In the genomic region with DNA sequence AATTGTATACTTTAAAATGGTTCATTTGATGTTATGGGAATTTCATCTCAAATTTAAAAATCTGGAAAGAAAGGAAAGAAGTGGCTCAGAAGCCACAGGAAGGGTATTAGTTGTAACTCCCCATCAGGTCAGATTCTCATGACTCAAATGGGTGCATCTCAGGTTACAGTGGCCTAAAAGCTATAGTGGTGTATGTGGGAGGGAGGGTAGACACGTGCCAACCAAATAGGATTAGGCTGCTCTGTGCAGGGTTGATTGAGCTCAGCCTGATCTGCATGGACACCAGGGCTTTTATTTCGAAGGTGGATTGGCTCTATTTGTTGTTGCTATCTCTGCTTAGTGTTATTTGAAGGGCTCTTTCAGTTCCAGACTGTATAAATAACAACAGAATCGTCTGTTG, we compare ENCODE assay signal across 1 cellular context.
TF ChIP-seq lines count a peak whose summit lies in the region.

No MANE protein-coding gene starts in this region.

TF ChIP-seq in HEK293, 187 proteins besides CTCF, POLR2A, EP300 and RAD21 (continued from another document and continues in another):
- TF ChIP-seq, protein P1, sequence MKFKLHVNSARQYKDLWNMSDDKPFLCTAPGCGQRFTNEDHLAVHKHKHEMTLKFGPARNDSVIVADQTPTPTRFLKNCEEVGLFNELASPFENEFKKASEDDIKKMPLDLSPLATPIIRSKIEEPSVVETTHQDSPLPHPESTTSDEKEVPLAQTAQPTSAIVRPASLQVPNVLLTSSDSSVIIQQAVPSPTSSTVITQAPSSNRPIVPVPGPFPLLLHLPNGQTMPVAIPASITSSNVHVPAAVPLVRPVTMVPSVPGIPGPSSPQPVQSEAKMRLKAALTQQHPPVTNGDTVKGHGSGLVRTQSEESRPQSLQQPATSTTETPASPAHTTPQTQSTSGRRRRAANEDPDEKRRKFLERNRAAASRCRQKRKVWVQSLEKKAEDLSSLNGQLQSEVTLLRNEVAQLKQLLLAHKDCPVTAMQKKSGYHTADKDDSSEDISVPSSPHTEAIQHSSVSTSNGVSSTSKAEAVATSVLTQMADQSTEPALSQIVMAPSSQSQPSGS (tag by site-specific recombination; IDR thresholded peaks at IDR 0.05; ENCODE audit: low read depth), result no peak
- no peak for TF ChIP-seq ZNF175 (tag by site-specific recombination; IDR thresholded peaks at IDR 0.05)
- TF ChIP-seq, protein P2, sequence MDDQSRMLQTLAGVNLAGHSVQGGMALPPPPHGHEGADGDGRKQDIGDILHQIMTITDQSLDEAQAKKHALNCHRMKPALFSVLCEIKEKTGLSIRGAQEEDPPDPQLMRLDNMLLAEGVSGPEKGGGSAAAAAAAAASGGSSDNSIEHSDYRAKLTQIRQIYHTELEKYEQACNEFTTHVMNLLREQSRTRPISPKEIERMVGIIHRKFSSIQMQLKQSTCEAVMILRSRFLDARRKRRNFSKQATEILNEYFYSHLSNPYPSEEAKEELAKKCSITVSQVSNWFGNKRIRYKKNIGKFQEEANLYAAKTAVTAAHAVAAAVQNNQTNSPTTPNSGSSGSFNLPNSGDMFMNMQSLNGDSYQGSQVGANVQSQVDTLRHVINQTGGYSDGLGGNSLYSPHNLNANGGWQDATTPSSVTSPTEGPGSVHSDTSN (CRISPR knock-in tag; IDR thresholded peaks at IDR 0.05), result no peak
- TF ChIP-seq ZNF211 (tag by site-specific recombination; IDR thresholded peaks at IDR 0.05; ENCODE audit: low read depth), result no peak
- no peak for TF ChIP-seq ZNF791 (tag by site-specific recombination; IDR thresholded peaks at IDR 0.05)
- no peak for TF ChIP-seq SP2 (tag by site-specific recombination; IDR thresholded peaks at IDR 0.05)
- TF ChIP-seq ZNF624 (tag by site-specific recombination; IDR thresholded peaks at IDR 0.05), result no peak
- peak; percentile 59 for TF ChIP-seq SP7 (tag by site-specific recombination; IDR thresholded peaks at IDR 0.05)
- no peak for TF ChIP-seq ZNF311 (tag by site-specific recombination; IDR thresholded peaks at IDR 0.05; ENCODE audit: borderline replicate concordance)
- TF ChIP-seq, protein P3, sequence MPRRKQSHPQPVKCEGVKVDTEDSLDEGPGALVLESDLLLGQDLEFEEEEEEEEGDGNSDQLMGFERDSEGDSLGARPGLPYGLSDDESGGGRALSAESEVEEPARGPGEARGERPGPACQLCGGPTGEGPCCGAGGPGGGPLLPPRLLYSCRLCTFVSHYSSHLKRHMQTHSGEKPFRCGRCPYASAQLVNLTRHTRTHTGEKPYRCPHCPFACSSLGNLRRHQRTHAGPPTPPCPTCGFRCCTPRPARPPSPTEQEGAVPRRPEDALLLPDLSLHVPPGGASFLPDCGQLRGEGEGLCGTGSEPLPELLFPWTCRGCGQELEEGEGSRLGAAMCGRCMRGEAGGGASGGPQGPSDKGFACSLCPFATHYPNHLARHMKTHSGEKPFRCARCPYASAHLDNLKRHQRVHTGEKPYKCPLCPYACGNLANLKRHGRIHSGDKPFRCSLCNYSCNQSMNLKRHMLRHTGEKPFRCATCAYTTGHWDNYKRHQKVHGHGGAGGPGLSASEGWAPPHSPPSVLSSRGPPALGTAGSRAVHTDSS (tag by site-specific recombination; IDR thresholded peaks at IDR 0.05), result no peak
- TF ChIP-seq ZNF843 (tag by site-specific recombination; IDR thresholded peaks at IDR 0.05), result peak; percentile 29; the same call in 1 of the 2 replicates
- no peak for TF ChIP-seq ZNF138 (tag by site-specific recombination; IDR thresholded peaks at IDR 0.05; ENCODE audit: borderline replicate concordance)
- no peak for TF ChIP-seq ZNF510 (tag by site-specific recombination; IDR thresholded peaks at IDR 0.05; ENCODE audit: insufficient replicate concordance)
- TF ChIP-seq, protein P4, sequence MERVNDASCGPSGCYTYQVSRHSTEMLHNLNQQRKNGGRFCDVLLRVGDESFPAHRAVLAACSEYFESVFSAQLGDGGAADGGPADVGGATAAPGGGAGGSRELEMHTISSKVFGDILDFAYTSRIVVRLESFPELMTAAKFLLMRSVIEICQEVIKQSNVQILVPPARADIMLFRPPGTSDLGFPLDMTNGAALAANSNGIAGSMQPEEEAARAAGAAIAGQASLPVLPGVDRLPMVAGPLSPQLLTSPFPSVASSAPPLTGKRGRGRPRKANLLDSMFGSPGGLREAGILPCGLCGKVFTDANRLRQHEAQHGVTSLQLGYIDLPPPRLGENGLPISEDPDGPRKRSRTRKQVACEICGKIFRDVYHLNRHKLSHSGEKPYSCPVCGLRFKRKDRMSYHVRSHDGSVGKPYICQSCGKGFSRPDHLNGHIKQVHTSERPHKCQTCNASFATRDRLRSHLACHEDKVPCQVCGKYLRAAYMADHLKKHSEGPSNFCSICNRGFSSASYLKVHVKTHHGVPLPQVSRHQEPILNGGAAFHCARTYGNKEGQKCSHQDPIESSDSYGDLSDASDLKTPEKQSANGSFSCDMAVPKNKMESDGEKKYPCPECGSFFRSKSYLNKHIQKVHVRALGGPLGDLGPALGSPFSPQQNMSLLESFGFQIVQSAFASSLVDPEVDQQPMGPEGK (tag by site-specific recombination; IDR thresholded peaks at IDR 0.05), result peak; percentile 49; the same call in 1 of the 2 replicates
- 0 out of 2 replicates have a peak, but pooled peaks have one; percentile 32 for TF ChIP-seq ZNF629 (tag by site-specific recombination; IDR thresholded peaks at IDR 0.05)
- TF ChIP-seq ZFP41 (tag by site-specific recombination; IDR thresholded peaks at IDR 0.05; ENCODE audit: borderline replicate concordance), result no peak
- no peak for TF ChIP-seq KLF1 (tag by site-specific recombination; IDR thresholded peaks at IDR 0.05)
- no peak for TF ChIP-seq ZNF112 (tag by site-specific recombination; IDR thresholded peaks at IDR 0.05)
- TF ChIP-seq, protein P5, sequence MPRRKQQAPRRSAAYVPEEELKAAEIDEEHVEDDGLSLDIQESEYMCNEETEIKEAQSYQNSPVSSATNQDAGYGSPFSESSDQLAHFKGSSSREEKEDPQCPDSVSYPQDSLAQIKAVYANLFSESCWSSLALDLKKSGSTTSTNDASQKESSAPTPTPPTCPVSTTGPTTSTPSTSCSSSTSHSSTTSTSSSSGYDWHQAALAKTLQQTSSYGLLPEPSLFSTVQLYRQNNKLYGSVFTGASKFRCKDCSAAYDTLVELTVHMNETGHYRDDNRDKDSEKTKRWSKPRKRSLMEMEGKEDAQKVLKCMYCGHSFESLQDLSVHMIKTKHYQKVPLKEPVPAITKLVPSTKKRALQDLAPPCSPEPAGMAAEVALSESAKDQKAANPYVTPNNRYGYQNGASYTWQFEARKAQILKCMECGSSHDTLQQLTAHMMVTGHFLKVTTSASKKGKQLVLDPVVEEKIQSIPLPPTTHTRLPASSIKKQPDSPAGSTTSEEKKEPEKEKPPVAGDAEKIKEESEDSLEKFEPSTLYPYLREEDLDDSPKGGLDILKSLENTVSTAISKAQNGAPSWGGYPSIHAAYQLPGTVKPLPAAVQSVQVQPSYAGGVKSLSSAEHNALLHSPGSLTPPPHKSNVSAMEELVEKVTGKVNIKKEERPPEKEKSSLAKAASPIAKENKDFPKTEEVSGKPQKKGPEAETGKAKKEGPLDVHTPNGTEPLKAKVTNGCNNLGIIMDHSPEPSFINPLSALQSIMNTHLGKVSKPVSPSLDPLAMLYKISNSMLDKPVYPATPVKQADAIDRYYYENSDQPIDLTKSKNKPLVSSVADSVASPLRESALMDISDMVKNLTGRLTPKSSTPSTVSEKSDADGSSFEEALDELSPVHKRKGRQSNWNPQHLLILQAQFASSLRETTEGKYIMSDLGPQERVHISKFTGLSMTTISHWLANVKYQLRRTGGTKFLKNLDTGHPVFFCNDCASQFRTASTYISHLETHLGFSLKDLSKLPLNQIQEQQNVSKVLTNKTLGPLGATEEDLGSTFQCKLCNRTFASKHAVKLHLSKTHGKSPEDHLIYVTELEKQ (tag by site-specific recombination; IDR thresholded peaks at IDR 0.05; ENCODE audit: borderline replicate concordance), result peak; percentile 33; the same call in 1 of the 2 replicates
- TF ChIP-seq SP3 (tag by site-specific recombination; IDR thresholded peaks at IDR 0.05), result no peak; the same call in 1 of the 2 replicates
- TF ChIP-seq ZNF785 (tag by site-specific recombination; IDR thresholded peaks at IDR 0.05), result no peak
- TF ChIP-seq ZNF335 (tag by site-specific recombination; conservative IDR thresholded peaks at IDR 0.05), result no peak
- TF ChIP-seq ZNF202 (tag by site-specific recombination; IDR thresholded peaks at IDR 0.05; ENCODE audit: borderline replicate concordance), result no peak
- TF ChIP-seq, protein P6, sequence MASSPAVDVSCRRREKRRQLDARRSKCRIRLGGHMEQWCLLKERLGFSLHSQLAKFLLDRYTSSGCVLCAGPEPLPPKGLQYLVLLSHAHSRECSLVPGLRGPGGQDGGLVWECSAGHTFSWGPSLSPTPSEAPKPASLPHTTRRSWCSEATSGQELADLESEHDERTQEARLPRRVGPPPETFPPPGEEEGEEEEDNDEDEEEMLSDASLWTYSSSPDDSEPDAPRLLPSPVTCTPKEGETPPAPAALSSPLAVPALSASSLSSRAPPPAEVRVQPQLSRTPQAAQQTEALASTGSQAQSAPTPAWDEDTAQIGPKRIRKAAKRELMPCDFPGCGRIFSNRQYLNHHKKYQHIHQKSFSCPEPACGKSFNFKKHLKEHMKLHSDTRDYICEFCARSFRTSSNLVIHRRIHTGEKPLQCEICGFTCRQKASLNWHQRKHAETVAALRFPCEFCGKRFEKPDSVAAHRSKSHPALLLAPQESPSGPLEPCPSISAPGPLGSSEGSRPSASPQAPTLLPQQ (tag by site-specific recombination; IDR thresholded peaks at IDR 0.05), result no peak
- no peak; the same call in 1 of the 2 replicates for TF ChIP-seq MZF1 (tag by site-specific recombination; IDR thresholded peaks at IDR 0.05; ENCODE audit: borderline replicate concordance)
- TF ChIP-seq FEZF1 (tag by site-specific recombination; IDR thresholded peaks at IDR 0.05), result peak; percentile 70
- TF ChIP-seq, protein P7, sequence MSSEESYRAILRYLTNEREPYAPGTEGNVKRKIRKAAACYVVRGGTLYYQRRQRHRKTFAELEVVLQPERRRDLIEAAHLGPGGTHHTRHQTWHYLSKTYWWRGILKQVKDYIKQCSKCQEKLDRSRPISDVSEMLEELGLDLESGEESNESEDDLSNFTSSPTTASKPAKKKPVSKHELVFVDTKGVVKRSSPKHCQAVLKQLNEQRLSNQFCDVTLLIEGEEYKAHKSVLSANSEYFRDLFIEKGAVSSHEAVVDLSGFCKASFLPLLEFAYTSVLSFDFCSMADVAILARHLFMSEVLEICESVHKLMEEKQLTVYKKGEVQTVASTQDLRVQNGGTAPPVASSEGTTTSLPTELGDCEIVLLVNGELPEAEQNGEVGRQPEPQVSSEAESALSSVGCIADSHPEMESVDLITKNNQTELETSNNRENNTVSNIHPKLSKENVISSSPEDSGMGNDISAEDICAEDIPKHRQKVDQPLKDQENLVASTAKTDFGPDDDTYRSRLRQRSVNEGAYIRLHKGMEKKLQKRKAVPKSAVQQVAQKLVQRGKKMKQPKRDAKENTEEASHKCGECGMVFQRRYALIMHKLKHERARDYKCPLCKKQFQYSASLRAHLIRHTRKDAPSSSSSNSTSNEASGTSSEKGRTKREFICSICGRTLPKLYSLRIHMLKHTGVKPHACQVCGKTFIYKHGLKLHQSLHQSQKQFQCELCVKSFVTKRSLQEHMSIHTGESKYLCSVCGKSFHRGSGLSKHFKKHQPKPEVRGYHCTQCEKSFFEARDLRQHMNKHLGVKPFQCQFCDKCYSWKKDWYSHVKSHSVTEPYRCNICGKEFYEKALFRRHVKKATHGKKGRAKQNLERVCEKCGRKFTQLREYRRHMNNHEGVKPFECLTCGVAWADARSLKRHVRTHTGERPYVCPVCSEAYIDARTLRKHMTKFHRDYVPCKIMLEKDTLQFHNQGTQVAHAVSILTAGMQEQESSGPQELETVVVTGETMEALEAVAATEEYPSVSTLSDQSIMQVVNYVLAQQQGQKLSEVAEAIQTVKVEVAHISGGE (tag by site-specific recombination; conservative IDR thresholded peaks at IDR 0.05; ENCODE audit: low read depth), result no peak
- no peak for TF ChIP-seq ZNF560 (tag by site-specific recombination; IDR thresholded peaks at IDR 0.05; ENCODE audit: borderline replicate concordance)
- no peak for TF ChIP-seq ZNF558 (tag by site-specific recombination; IDR thresholded peaks at IDR 0.05)
- TF ChIP-seq ZNF747 (tag by site-specific recombination; IDR thresholded peaks at IDR 0.05), result no peak
- TF ChIP-seq, protein P8, sequence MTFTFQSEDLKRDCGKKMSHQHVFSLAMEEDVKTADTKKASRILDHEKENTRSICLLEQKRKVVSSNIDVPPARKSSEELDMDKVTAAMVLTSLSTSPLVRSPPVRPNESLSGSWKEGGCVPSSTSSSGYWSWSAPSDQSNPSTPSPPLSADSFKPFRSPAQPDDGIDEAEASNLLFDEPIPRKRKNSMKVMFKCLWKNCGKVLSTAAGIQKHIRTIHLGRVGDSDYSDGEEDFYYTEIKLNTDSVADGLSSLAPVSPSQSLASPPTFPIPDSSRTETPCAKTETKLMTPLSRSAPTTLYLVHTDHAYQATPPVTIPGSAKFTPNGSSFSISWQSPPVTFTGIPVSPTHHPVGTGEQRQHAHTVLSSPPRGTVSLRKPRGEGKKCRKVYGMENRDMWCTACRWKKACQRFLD (tag by site-specific recombination; IDR thresholded peaks at IDR 0.05), result no peak
- TF ChIP-seq ZBTB48 (tag by site-specific recombination; IDR thresholded peaks at IDR 0.05), result no peak
- TF ChIP-seq ZNF530 (tag by site-specific recombination; IDR thresholded peaks at IDR 0.05; ENCODE audit: low read depth), result no peak
- TF ChIP-seq, protein P9, sequence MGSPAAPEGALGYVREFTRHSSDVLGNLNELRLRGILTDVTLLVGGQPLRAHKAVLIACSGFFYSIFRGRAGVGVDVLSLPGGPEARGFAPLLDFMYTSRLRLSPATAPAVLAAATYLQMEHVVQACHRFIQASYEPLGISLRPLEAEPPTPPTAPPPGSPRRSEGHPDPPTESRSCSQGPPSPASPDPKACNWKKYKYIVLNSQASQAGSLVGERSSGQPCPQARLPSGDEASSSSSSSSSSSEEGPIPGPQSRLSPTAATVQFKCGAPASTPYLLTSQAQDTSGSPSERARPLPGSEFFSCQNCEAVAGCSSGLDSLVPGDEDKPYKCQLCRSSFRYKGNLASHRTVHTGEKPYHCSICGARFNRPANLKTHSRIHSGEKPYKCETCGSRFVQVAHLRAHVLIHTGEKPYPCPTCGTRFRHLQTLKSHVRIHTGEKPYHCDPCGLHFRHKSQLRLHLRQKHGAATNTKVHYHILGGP (tag by site-specific recombination; IDR thresholded peaks at IDR 0.05), result no peak
- TF ChIP-seq ZNF610 (tag by site-specific recombination; IDR thresholded peaks at IDR 0.05; ENCODE audit: borderline replicate concordance), result no peak
- TF ChIP-seq ZNF544 (tag by site-specific recombination; IDR thresholded peaks at IDR 0.05), result no peak
- no peak for TF ChIP-seq ZNF354C (tag by site-specific recombination; IDR thresholded peaks at IDR 0.05; ENCODE audit: borderline replicate concordance, low read depth)
- TF ChIP-seq TRIM28 (IDR thresholded peaks at IDR 0.05; ENCODE audit: borderline replicate concordance, low read length), result peak; percentile 78; the same call in 1 of the 2 replicates
- TF ChIP-seq GLIS2 (tag by site-specific recombination; IDR thresholded peaks at IDR 0.05), result no peak
- TF ChIP-seq MYNN (tag by site-specific recombination; IDR thresholded peaks at IDR 0.05; ENCODE audit: borderline replicate concordance), result peak; percentile 93
- no peak for TF ChIP-seq REPIN1 (tag by site-specific recombination; IDR thresholded peaks at IDR 0.05; ENCODE audit: low read depth)
- no peak for TF ChIP-seq ZNF155 (tag by site-specific recombination; IDR thresholded peaks at IDR 0.05)
- TF ChIP-seq ZNF292 (tag by site-specific recombination; IDR thresholded peaks at IDR 0.05; ENCODE audit: borderline replicate concordance, low read depth), result no peak
- no peak for TF ChIP-seq YY2 (tag by site-specific recombination; IDR thresholded peaks at IDR 0.05)
